18 cellular contexts compared by ENCODE assay signal in the genomic region with DNA sequence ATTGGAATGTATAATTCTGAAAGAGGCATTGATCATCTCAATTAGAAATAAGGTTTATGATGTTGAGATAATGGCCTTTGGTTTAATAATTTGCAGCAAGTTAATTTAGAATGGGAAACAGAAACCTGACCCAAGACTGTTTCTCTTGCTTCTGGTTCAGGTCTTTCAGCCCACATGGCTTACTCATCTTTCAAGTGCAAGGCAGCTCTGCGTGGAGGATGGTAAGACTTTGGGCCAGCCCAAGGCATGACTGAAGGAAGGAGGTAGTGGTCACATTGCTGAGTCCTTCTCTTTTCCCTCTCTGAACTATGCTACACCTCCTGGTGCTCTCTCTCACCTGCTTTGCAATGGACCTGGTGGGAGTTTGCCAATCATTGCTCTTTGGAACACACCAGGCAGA.
"Had no signal": no experiment of that assay in that cellular context is flagged by ENCODE, and none has a peak within 500 bp of the region (broad histone marks: within the 10 kb centered on the region; RNA-seq: fewer than 3 reads in every experiment).

No MANE protein-coding gene starts in this region.

- H3K27ac Mint-ChIP-seq: activated CD4-positive, alpha-beta memory T cell treated with anti-CD3 and anti-CD28 coated beads for 36 hours; activated CD4-positive, alpha-beta T cell treated with anti-CD3 and anti-CD28 coated beads for 36 hours; activated T-cell treated with anti-CD3 and anti-CD28 coated beads, Interleukin-2, amount 50 U/mL, for 24 hours; nephron progenitor cell; progenitor cell of endocrine pancreas; stimulated activated memory B cell treated with anti-CD40 and anti-IgM and Interleukin-4, amounts not matched to agents 10 μg/mL and 1 μg/mL and 100 μg/mL, for 72 hours; T-helper 17 cell had no signal

- H3K27me3 Mint-ChIP-seq: activated CD4-positive, alpha-beta memory T cell treated with anti-CD3 and anti-CD28 coated beads for 36 hours; activated CD4-positive, alpha-beta T cell treated with anti-CD3 and anti-CD28 coated beads for 36 hours; activated T-cell treated with anti-CD3 and anti-CD28 coated beads, Interleukin-2, amount 50 U/mL, for 24 hours; stimulated activated memory B cell treated with anti-CD40 and anti-IgM and Interleukin-4, amounts not matched to agents 10 μg/mL and 1 μg/mL and 100 μg/mL, for 72 hours; T-helper 17 cell had no signal

- H3K4me3 ChIP-seq: colonic mucosa, thyroid gland, uterus had no signal

- ATAC-seq: activated CD4-positive, alpha-beta T cell treated with anti-CD3 and anti-CD28 coated beads for 36 hours; esophagus mucosa; right cardiac atrium; stimulated activated memory B cell treated with anti-CD40 and anti-IgM and Interleukin-4, amounts not matched to agents 10 μg/mL and 1 μg/mL and 100 μg/mL, for 72 hours; T-helper 17 cell had no signal

- H3K4me1 Mint-ChIP-seq: activated CD4-positive, alpha-beta T cell treated with anti-CD3 and anti-CD28 coated beads for 36 hours; stimulated activated memory B cell treated with anti-CD40 and anti-IgM and Interleukin-4, amounts not matched to agents 10 μg/mL and 1 μg/mL and 100 μg/mL, for 72 hours; T-helper 17 cell had no signal

- H3K4me3 Mint-ChIP-seq: activated CD4-positive, alpha-beta memory T cell treated with anti-CD3 and anti-CD28 coated beads for 36 hours; activated CD4-positive, alpha-beta T cell treated with anti-CD3 and anti-CD28 coated beads for 36 hours; activated T-cell treated with anti-CD3 and anti-CD28 coated beads, Interleukin-2, amount 50 U/mL, for 24 hours; nephron progenitor cell; stimulated activated memory B cell treated with anti-CD40 and anti-IgM and Interleukin-4, amounts not matched to agents 10 μg/mL and 1 μg/mL and 100 μg/mL, for 72 hours; T-helper 17 cell had no signal

- H3K36me3 ChIP-seq: colonic mucosa, thyroid gland, uterus had no signal

- DNase-seq: activated CD4-positive, alpha-beta memory T cell treated with anti-CD3 and anti-CD28 coated beads for 36 hours; activated CD4-positive, alpha-beta T cell treated with anti-CD3 and anti-CD28 coated beads for 36 hours; activated effector memory CD4-positive, alpha-beta T cell treated with Interleukin-2 at 50 U/mL for 16 hours; activated naive CD4-positive, alpha-beta T cell treated with anti-CD3 and anti-CD28 coated beads, Interleukin-2, amount 50 U/mL, for 16 hours; activated T-cell treated with anti-CD3 and anti-CD28 coated beads, Interleukin-2, amount 50 U/mL, for 24 hours; colonic mucosa; glutamatergic neuron; hypothalamus; nephron progenitor cell; occipital lobe; right cardiac atrium; stimulated activated CD4-positive, alpha-beta T cell treated with anti-CD3 and anti-CD28 coated beads, Interleukin-2, amount 100 ng/mL, for 24 hours; T-helper 17 cell; thyroid gland; uterus had no signal

- H3K27me3 ChIP-seq: colonic mucosa, thyroid gland, uterus had no signal

- H3K4me1 ChIP-seq: colonic mucosa, uterus had no signal

- H3K27ac ChIP-seq: colonic mucosa, thyroid gland, uterus had no signal
